Comparison of ENCODE assay signal across 10 cellular contexts in the genomic region with DNA sequence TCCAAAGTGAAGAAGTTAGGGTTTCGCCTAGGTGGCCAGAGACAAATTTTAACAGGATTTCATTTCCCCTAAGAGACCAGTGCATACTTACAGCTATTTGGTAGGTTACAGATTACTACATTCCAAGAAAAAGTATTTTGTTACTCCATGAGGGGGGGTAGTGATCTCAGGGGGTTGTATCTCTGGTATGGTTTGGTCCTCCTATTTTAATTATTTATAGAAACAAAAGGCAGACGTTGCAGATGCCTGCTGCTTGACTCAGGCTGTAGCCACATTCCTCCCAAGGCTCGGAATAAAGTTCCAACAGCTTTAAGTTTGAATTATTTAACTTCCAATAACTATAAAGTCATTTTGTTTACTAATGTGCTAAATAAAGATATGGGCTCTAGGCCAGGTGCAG. TPM values are rescaled to one million over a fixed set of nuclear protein-coding genes. Genes with fewer than 3 reads are reported as not detected.
A peak's percentile ranks its signal among the peaks of the same experiment; 100 is the strongest.
DNase-seq lines count a peak whose midpoint lies in the region; ATAC-seq, FAIRE-seq and TF ChIP-seq lines count a peak whose summit lies in the region.
"Had no signal": no experiment of that assay in that cellular context is flagged by ENCODE, and none has a peak within 500 bp of the region (broad histone marks: within the 10 kb centered on the region; RNA-seq: fewer than 3 reads in every experiment).

No MANE protein-coding gene starts in this region.

- H3K4me3 Mint-ChIP-seq in activated naive CD4-positive, alpha-beta T cell treated with anti-CD3 and anti-CD28 coated beads, Interleukin-2, amount 50 U/mL, for 24 hours: peak overlapping the region; percentile 99
- peak overlapping the region; percentile 89 for H3K4me3 Mint-ChIP-seq in activated CD4-positive, alpha-beta memory T cell treated with anti-CD3 and anti-CD28 coated beads, Interleukin-2, amount 10 ng/mL, durations not matched to agents 7 days and 5 days

- H3K4me3 ChIP-seq in iPS DF 6.9 (ENCODE audit: low read length) (peak overlapping the region; percentile 75; the same call in 1 of the 2 replicates), tibial artery (no peak overlapping the region)

- POLR2A ChIA-PET in activated CD4-positive, alpha-beta memory T cell treated with anti-CD3 and anti-CD28 coated beads, Interleukin-2, amount 10 ng/mL, durations not matched to agents 7 days and 5 days (lab: Charles Lee): interaction anchor here (1.1 to 8.6 kb wide), 11 partner anchors 8 to 423 kb away, joined by 3 to 211 read pairs (median 21); a partner anchor contains a TSS

- no peak for TF ChIP-seq CTCF in tibial artery (IDR thresholded peaks at IDR 0.05)

- H3K4me1 ChIP-seq in iPS DF 6.9 (ENCODE audit: control insufficient read depth, insufficient read depth, low read length) (no peaks in the 10 kb centered on the region), tibial artery (peaks cover 0 to 15% (median 6%) of the 10 kb centered on the region in 4 donors)

- H3K27ac Mint-ChIP-seq in activated naive CD4-positive, alpha-beta T cell treated with anti-CD3 and anti-CD28 coated beads, Interleukin-2, amount 50 U/mL, for 24 hours: no peak overlapping the region
- peak overlapping the region; percentile 95 for H3K27ac Mint-ChIP-seq in activated CD4-positive, alpha-beta memory T cell treated with anti-CD3 and anti-CD28 coated beads, Interleukin-2, amount 10 ng/mL, durations not matched to agents 7 days and 5 days

- H3K4me1 Mint-ChIP-seq in activated naive CD4-positive, alpha-beta T cell treated with anti-CD3 and anti-CD28 coated beads, Interleukin-2, amount 50 U/mL, for 24 hours: peaks cover 40% of the 10 kb centered on the region
- peaks cover 31% of the 10 kb centered on the region for H3K4me1 Mint-ChIP-seq in activated CD4-positive, alpha-beta memory T cell treated with anti-CD3 and anti-CD28 coated beads, Interleukin-2, amount 10 ng/mL, durations not matched to agents 7 days and 5 days

- CTCF ChIA-PET in activated CD4-positive, alpha-beta memory T cell treated with anti-CD3 and anti-CD28 coated beads, Interleukin-2, amount 10 ng/mL, durations not matched to agents 7 days and 5 days (lab: Charles Lee): interaction anchor here (0.8 to 2.8 kb wide), 6 partner anchors 31 to 462 kb away, joined by 3 to 13 read pairs (median 7); a partner anchor contains a TSS

- H3K36me3 ChIP-seq in iPS DF 6.9 (ENCODE audit: control insufficient read depth, insufficient read depth, low read length): no peaks in the 10 kb centered on the region; the same call in 1 of the 2 replicates
- no peaks in the 10 kb centered on the region for H3K36me3 ChIP-seq in tibial artery
- H3K36me3 ChIP-seq: right atrium auricular region had no signal

- intact Hi-C loops in tibial artery (cut with DNase I; ENCODE audit: low total_unique reads): no loop called here

- WGBS in iPS DF 6.9 (ENCODE audit: insufficient coverage, insufficient read length): no CpG with 5 or more reads among the region's 3 CpGs

- no peaks in the 10 kb centered on the region for H3K27me3 Mint-ChIP-seq in activated naive CD4-positive, alpha-beta T cell treated with anti-CD3 and anti-CD28 coated beads, Interleukin-2, amount 50 U/mL, for 24 hours
- H3K27me3 Mint-ChIP-seq in activated CD4-positive, alpha-beta memory T cell treated with anti-CD3 and anti-CD28 coated beads, Interleukin-2, amount 10 ng/mL, durations not matched to agents 7 days and 5 days: no peaks in the 10 kb centered on the region

- no peak for FAIRE-seq in urothelium cell line (lab: Jason Lieb, UNC)

- H3K27me3 ChIP-seq in iPS DF 6.9 (ENCODE audit: control insufficient read depth, insufficient read depth, low read length): no peaks in the 10 kb centered on the region
- H3K27me3 ChIP-seq in tibial artery: no peaks in the 10 kb centered on the region

- no peak for DNase-seq in activated naive CD4-positive, alpha-beta T cell treated with anti-CD3 and anti-CD28 coated beads, Interleukin-2, amount 50 U/mL, for 16 hours
- no peak for DNase-seq in activated CD4-positive, alpha-beta memory T cell treated with anti-CD3 and anti-CD28 coated beads, Interleukin-2, amount 10 ng/mL, durations not matched to agents 7 days and 5 days
- no peak for DNase-seq in iPS DF 6.9 (ENCODE audit: low read depth, low spot score)
- DNase-seq in urothelium cell line (ENCODE audit: low spot score): peak; percentile 33
- no peak for DNase-seq in tibial artery
- DNase-seq: MV-4-11 had no signal

- ATAC-seq in HG03565 (IDR thresholded peaks at IDR 0.05; ENCODE audit: unreplicated experiment): no peak
- no peak for ATAC-seq in GM18520 (IDR thresholded peaks at IDR 0.05; ENCODE audit: unreplicated experiment)

- H3K27ac ChIP-seq in iPS DF 6.9 (ENCODE audit: low read length) (no peak overlapping the region), tibial artery (no peak overlapping the region)
- H3K27ac ChIP-seq: right atrium auricular region had no signal

- H3K9me3 Mint-ChIP-seq in activated naive CD4-positive, alpha-beta T cell treated with anti-CD3 and anti-CD28 coated beads, Interleukin-2, amount 50 U/mL, for 24 hours: no peaks in the 10 kb centered on the region
- H3K9me3 Mint-ChIP-seq in activated CD4-positive, alpha-beta memory T cell treated with anti-CD3 and anti-CD28 coated beads, Interleukin-2, amount 10 ng/mL, durations not matched to agents 7 days and 5 days: no peaks in the 10 kb centered on the region

- H3K36me3 Mint-ChIP-seq in activated naive CD4-positive, alpha-beta T cell treated with anti-CD3 and anti-CD28 coated beads, Interleukin-2, amount 50 U/mL, for 24 hours: peaks cover 2% of the 10 kb centered on the region
- peaks cover 32% of the 10 kb centered on the region for H3K36me3 Mint-ChIP-seq in activated CD4-positive, alpha-beta memory T cell treated with anti-CD3 and anti-CD28 coated beads, Interleukin-2, amount 10 ng/mL, durations not matched to agents 7 days and 5 days (ENCODE audit: low read depth)

- no peaks in the 10 kb centered on the region for H3K9me3 ChIP-seq in iPS DF 6.9 (ENCODE audit: control insufficient read depth, insufficient read depth, low read length)
- H3K9me3 ChIP-seq in tibial artery: peaks cover 0 to 4% (median 0%) of the 10 kb centered on the region in 3 donors
- H3K9me3 ChIP-seq: right atrium auricular region had no signal

RNA-seq across cellular contexts. Expression of a gene that starts 1.3 kb away (rescaled TPM):
- total RNA-seq in activated CD4-positive, alpha-beta memory T cell treated with anti-CD3 and anti-CD28 coated beads, Interleukin-2, amount 10 ng/mL, durations not matched to agents 7 days and 5 days: 10 to 100 TPM; 54.3 to 56.6 TPM

RNA-seq across cellular contexts. Expression of a gene that starts 51.4 kb away (rescaled TPM):
- total RNA-seq in activated CD4-positive, alpha-beta memory T cell treated with anti-CD3 and anti-CD28 coated beads, Interleukin-2, amount 10 ng/mL, durations not matched to agents 7 days and 5 days: 100 to 1,000 TPM; 217 to 222 TPM

RNA-seq across cellular contexts. Expression of a gene that starts 51.8 kb away (rescaled TPM):
- 10 to 100 TPM; 22.8 to 25.9 TPM for total RNA-seq in activated CD4-positive, alpha-beta memory T cell treated with anti-CD3 and anti-CD28 coated beads, Interleukin-2, amount 10 ng/mL, durations not matched to agents 7 days and 5 days
